ENCODE assay signal across 20 cellular contexts in the genomic region with DNA sequence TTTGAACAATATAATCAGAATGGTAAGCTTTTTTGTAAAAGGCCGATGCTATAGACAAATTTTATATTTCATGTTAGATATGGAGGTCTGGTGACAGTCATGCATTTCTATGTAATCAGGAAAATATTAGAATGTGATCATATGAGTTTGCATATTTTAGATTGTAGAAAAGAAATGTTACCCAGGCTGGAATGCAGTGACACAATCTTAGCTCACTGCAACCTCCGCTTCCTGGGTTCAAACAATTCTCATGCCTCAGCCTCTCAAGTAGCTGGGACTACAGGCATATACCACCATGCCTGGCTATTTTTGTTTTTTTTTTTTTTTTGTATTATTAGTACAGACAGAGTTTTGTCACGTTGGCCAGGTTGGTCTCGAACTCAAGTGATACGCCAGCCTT.
DNase-seq lines count a peak whose midpoint lies in the region; ATAC-seq and TF ChIP-seq lines count a peak whose summit lies in the region.
"Had no signal": no experiment of that assay in that cellular context is flagged by ENCODE, and none has a peak within 500 bp of the region (broad histone marks: within the 10 kb centered on the region; RNA-seq: fewer than 3 reads in every experiment).

No MANE protein-coding gene starts in this region.

- no peak overlapping the region for H3K14ac ChIP-seq in mesenchymal stem cell (ENCODE audit: low read length in 2 of 2)

- H3K9me3 ChIP-seq in A673 (ENCODE audit: low read depth, low read length, poor library complexity, severe bottlenecking) (peaks cover 11% of the 10 kb centered on the region), SK-N-MC (ENCODE audit: low read depth, low read length) (peaks cover 14% of the 10 kb centered on the region), mesenchymal stem cell (ENCODE audit: control insufficient read depth, low read length) (no peaks in the 10 kb centered on the region)
- H3K9me3 ChIP-seq: A549, BE2C, Caco-2 had no signal

- POLR2A ChIA-PET in A673 (lab: Charles Lee; ENCODE audit: low non-redundant PET) = no interaction called here

- H3K23ac ChIP-seq in mesenchymal stem cell (ENCODE audit: low read length in 2 of 2) = no peak overlapping the region

- CTCF ChIA-PET in A673 (lab: Charles Lee) = no interaction called here

- no peak for TF ChIP-seq CTCF in A673 (conservative IDR thresholded peaks at IDR 0.05; ENCODE audit: low read depth, low read length)

- no peak overlapping the region for H2AFZ ChIP-seq in mesenchymal stem cell (ENCODE audit: low read depth, low read length)

- no peak overlapping the region for H2BK120ac ChIP-seq in mesenchymal stem cell (ENCODE audit: low read depth, low read length)

- H4K91ac ChIP-seq in mesenchymal stem cell (ENCODE audit: low read length) = no peak overlapping the region

- no peak overlapping the region for H2BK12ac ChIP-seq in mesenchymal stem cell (ENCODE audit: low read length in 2 of 2)

- no peak overlapping the region for H2BK15ac ChIP-seq in mesenchymal stem cell (ENCODE audit: low read depth, poor library complexity, severe bottlenecking)

- no peak overlapping the region for H3K18ac ChIP-seq in mesenchymal stem cell (ENCODE audit: low read depth in 1 of 2, low read length in 2 of 2)

- H3K4me2 ChIP-seq in mesenchymal stem cell (ENCODE audit: low read length, poor library complexity, severe bottlenecking) = no peak overlapping the region
- H3K4me2 ChIP-seq: A549; BLaER1 treated with 17β-estradiol and CSF1 and Interleukin-3, amounts not matched to agents 10 nM and 100 nM had no signal

- H3K36me3 ChIP-seq in A673 (ENCODE audit: insufficient read depth, low read length, poor library complexity, severe bottlenecking) (peaks cover 42% of the 10 kb centered on the region), SK-N-MC (ENCODE audit: insufficient read depth, low read length) (peaks cover 53% of the 10 kb centered on the region), mesenchymal stem cell (ENCODE audit: control insufficient read depth in 1 of 2, insufficient read depth in 2 of 2, low read depth in 1 of 2, low read length in 2 of 2) (no peaks in the 10 kb centered on the region)
- H3K36me3 ChIP-seq: BE2C had no signal

- WGBS in mesenchymal stem cell = 92% methylated on average over 4 of the region's 5 CpGs

- DNase-seq in A673 (ENCODE audit: low spot score) = no peak
- DNase-seq in EL = peak; percentile 23
- peak; percentile 45 for DNase-seq in HCEC 1CT
- no peak for DNase-seq in SK-N-MC (ENCODE audit: low read depth, low spot score)
- DNase-seq in mesenchymal stem cell = no peak
- no peak for DNase-seq in SHP77 treated with DMSO at 0.1 percent for 48 hours (lab: John Stamatoyannopoulos, UW)
- DNase-seq in NCI-H2081 treated with DMSO at 0.1 percent for 48 hours (lab: John Stamatoyannopoulos, UW) = no peak
- DNase-seq: ACHN; BE2C; Caco-2; Calu3; CD4-positive, alpha-beta T cell; CD8-positive, alpha-beta T cell; DMS79 treated with DMSO at 0.1 percent for 48 hours; GF-D8 had no signal

- no peak overlapping the region for H3K4ac ChIP-seq in mesenchymal stem cell (ENCODE audit: low read depth in 1 of 2, low read length in 2 of 2)

- no peaks in the 10 kb centered on the region for H3K79me1 ChIP-seq in mesenchymal stem cell (replicated peaks; ENCODE audit: low read length, poor library complexity, severe bottlenecking)

- H2BK5ac ChIP-seq in mesenchymal stem cell (ENCODE audit: low read depth, low read length, poor library complexity, severe bottlenecking) = no peak overlapping the region

- ATAC-seq in GM21529 (IDR thresholded peaks at IDR 0.05; ENCODE audit: unreplicated experiment) = no peak
- ATAC-seq: CD8-positive, alpha-beta T cell had no signal

- H3K27ac ChIP-seq in A673 (ENCODE audit: low read depth, low read length, poor library complexity, severe bottlenecking) (peak overlapping the region; percentile 100), SK-N-MC (peak overlapping the region; percentile 99), mesenchymal stem cell (ENCODE audit: low read length, poor library complexity, severe bottlenecking) (no peak overlapping the region)
- H3K27ac ChIP-seq: 22Rv1; A549; BLaER1 treated with 17β-estradiol and CSF1 and Interleukin-3, amounts not matched to agents 10 nM and 100 nM; C4-2B had no signal

- H2AK5ac ChIP-seq in mesenchymal stem cell (ENCODE audit: low read length, severe bottlenecking) = no peak overlapping the region

- no peak overlapping the region for H4K8ac ChIP-seq in mesenchymal stem cell (ENCODE audit: low read length)

- no peaks in the 10 kb centered on the region for H3K27me3 ChIP-seq in A673 (replicated peaks; ENCODE audit: insufficient read depth, low read depth, low read length, poor library complexity)
- H3K27me3 ChIP-seq in mesenchymal stem cell (ENCODE audit: control insufficient read depth in 1 of 2, insufficient read depth in 1 of 2, low read length in 2 of 2) = peaks cover 38 to 83% of the 10 kb centered on the region in 2 experiments

- H3K9ac ChIP-seq in SK-N-MC (ENCODE audit: insufficient read length) (peak overlapping the region; percentile 87), mesenchymal stem cell (ENCODE audit: low read length) (no peak overlapping the region)
- H3K9ac ChIP-seq: BLaER1 treated with 17β-estradiol and CSF1 and Interleukin-3, amounts not matched to agents 10 nM and 100 nM had no signal

- peaks cover 29% of the 10 kb centered on the region for H3K4me1 ChIP-seq in A673 (ENCODE audit: insufficient read depth, low read length, poor library complexity, severe bottlenecking)
- H3K4me1 ChIP-seq in mesenchymal stem cell (ENCODE audit: control insufficient read depth, insufficient read depth, low read depth, low read length) = peaks cover 5% of the 10 kb centered on the region
- H3K4me1 ChIP-seq: A549, BE2C, Caco-2 had no signal

- H3K4me3 ChIP-seq in A673 (ENCODE audit: low read depth, low read length, poor library complexity, severe bottlenecking) = peak overlapping the region; percentile 50
- H3K4me3 ChIP-seq in SK-N-MC = peak overlapping the region; percentile 79
- no peak overlapping the region for H3K4me3 ChIP-seq in mesenchymal stem cell (ENCODE audit: insufficient read depth in 1 of 2, low read depth in 1 of 2, low read length in 2 of 2)
- H3K4me3 ChIP-seq: A549 had no signal

- intact Hi-C loops in A673 (cut with micrococcal nuclease; ENCODE audit: unreplicated experiment) = no loop called here

- no TSS peak for BruUV-seq in A673 (replicated peaks; lab: Mats Ljungman, UMichigan)

Comparison
In these comparisons a context has a peak if more than half of its experiments do, and no peak if none do; other contexts are left out.
1. DNase-seq: peak in EL (single experiment) and HCEC 1CT (single experiment); none in A673 (single experiment), SK-N-MC (single experiment), mesenchymal stem cell (single experiment), SHP77 treated with DMSO at 0.1 percent for 48 hours (single experiment) and NCI-H2081 treated with DMSO at 0.1 percent for 48 hours (single experiment).
2. H3K4me3 ChIP-seq: peak in A673 (single experiment) and SK-N-MC (single experiment); none in mesenchymal stem cell (0 of 2).